1 cellular context compared by ENCODE assay signal in the genomic region with DNA sequence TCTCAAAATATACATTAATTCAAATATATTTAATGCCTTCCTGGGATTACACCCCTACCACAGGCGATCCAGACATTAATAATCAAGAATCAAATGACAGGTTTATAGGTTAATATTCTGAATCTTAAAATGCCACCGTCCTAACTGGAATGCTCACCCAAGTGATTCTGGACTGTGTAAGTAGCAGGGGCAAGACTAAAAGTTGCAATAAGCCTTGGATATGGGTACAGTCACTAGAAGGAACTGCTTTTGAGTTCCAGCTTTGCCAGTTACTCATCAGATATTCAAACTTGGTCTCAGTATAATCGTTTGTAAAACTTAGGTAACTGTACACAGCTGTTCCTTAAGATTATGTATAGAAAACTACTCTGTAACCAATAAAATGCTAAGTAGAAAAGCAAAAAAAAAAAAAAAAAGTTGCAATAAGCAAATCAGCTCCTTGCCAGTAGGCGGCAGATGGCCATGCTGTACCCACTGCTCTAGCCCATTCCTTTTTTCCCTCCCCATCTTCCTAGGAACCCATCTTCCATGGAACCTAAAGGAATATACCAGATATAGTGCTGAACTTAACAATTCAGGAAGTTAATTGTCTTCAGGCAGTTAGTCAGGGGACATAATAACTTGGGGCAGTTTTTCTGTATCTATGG.
TF ChIP-seq lines count a peak whose summit lies in the region.

No MANE protein-coding gene starts in this region.

TF ChIP-seq in HEK293, 187 proteins besides CTCF, POLR2A, EP300 and RAD21 (continued from another document):
- TF ChIP-seq, protein P1, sequence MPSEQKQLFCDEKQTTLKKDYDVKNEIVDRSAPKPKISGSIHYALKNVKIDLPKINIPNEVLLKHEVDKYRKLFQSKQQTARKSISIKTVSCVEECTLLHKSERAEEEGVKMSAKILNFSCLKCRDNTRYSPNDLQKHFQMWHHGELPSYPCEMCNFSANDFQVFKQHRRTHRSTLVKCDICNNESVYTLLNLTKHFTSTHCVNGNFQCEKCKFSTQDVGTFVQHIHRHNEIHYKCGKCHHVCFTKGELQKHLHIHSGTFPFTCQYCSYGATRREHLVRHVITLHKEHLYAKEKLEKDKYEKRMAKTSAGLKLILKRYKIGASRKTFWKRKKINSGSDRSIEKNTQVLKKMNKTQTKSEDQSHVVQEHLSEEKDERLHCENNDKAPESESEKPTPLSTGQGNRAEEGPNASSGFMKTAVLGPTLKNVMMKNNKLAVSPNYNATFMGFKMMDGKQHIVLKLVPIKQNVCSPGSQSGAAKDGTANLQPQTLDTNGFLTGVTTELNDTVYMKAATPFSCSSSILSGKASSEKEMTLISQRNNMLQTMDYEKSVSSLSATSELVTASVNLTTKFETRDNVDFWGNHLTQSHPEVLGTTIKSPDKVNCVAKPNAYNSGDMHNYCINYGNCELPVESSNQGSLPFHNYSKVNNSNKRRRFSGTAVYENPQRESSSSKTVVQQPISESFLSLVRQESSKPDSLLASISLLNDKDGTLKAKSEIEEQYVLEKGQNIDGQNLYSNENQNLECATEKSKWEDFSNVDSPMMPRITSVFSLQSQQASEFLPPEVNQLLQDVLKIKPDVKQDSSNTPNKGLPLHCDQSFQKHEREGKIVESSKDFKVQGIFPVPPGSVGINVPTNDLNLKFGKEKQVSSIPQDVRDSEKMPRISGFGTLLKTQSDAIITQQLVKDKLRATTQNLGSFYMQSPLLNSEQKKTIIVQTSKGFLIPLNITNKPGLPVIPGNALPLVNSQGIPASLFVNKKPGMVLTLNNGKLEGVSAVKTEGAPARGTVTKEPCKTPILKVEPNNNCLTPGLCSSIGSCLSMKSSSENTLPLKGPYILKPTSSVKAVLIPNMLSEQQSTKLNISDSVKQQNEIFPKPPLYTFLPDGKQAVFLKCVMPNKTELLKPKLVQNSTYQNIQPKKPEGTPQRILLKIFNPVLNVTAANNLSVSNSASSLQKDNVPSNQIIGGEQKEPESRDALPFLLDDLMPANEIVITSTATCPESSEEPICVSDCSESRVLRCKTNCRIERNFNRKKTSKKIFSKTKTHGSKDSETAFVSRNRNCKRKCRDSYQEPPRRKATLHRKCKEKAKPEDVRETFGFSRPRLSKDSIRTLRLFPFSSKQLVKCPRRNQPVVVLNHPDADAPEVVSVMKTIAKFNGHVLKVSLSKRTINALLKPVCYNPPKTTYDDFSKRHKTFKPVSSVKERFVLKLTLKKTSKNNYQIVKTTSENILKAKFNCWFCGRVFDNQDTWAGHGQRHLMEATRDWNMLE (tag by site-specific recombination; conservative IDR thresholded peaks at IDR 0.05; ENCODE audit: low read depth), result no peak
- TF ChIP-seq ZNF223 (tag by site-specific recombination; IDR thresholded peaks at IDR 0.05) (no peak), ZNF664 (tag by site-specific recombination; IDR thresholded peaks at IDR 0.05) (no peak), ZNF324 (tag by site-specific recombination; IDR thresholded peaks at IDR 0.05) (no peak), EGR2 (tag by site-specific recombination; IDR thresholded peaks at IDR 0.05; ENCODE audit: low read depth) (no peak), ZNF76 (tag by site-specific recombination; IDR thresholded peaks at IDR 0.05; ENCODE audit: borderline replicate concordance, low read depth) (no peak), ZNF629 (tag by site-specific recombination; IDR thresholded peaks at IDR 0.05) (no peak), ZNF37A (tag by site-specific recombination; IDR thresholded peaks at IDR 0.05) (no peak), ZNF404 (tag by site-specific recombination; IDR thresholded peaks at IDR 0.05) (no peak), ZNF302 (tag by site-specific recombination; IDR thresholded peaks at IDR 0.05; ENCODE audit: low read depth) (no peak), ZNF561 (tag by site-specific recombination; IDR thresholded peaks at IDR 0.05; ENCODE audit: borderline replicate concordance) (no peak), YY2 (tag by site-specific recombination; IDR thresholded peaks at IDR 0.05) (no peak), ZNF394 (tag by site-specific recombination; IDR thresholded peaks at IDR 0.05; ENCODE audit: borderline replicate concordance) (no peak), ZNF138 (tag by site-specific recombination; IDR thresholded peaks at IDR 0.05; ENCODE audit: borderline replicate concordance) (no peak), ZBTB48 (tag by site-specific recombination; IDR thresholded peaks at IDR 0.05) (no peak), ZXDB (tag by site-specific recombination; IDR thresholded peaks at IDR 0.05) (0 out of 2 replicates have a peak, but pooled peaks have one; percentile 16), ZNF670 (tag by site-specific recombination; IDR thresholded peaks at IDR 0.05; ENCODE audit: low read depth) (no peak), FEZF1 (tag by site-specific recombination; IDR thresholded peaks at IDR 0.05) (no peak), IKZF3 (tag by site-specific recombination; IDR thresholded peaks at IDR 0.05) (peak; percentile 83), OSR2 (tag by site-specific recombination; IDR thresholded peaks at IDR 0.05) (no peak)
- TF ChIP-seq, protein P2, sequence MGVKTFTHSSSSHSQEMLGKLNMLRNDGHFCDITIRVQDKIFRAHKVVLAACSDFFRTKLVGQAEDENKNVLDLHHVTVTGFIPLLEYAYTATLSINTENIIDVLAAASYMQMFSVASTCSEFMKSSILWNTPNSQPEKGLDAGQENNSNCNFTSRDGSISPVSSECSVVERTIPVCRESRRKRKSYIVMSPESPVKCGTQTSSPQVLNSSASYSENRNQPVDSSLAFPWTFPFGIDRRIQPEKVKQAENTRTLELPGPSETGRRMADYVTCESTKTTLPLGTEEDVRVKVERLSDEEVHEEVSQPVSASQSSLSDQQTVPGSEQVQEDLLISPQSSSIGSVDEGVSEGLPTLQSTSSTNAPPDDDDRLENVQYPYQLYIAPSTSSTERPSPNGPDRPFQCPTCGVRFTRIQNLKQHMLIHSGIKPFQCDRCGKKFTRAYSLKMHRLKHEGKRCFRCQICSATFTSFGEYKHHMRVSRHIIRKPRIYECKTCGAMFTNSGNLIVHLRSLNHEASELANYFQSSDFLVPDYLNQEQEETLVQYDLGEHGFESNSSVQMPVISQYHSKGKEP (tag by site-specific recombination; IDR thresholded peaks at IDR 0.05), result no peak
- TF ChIP-seq, protein P3, sequence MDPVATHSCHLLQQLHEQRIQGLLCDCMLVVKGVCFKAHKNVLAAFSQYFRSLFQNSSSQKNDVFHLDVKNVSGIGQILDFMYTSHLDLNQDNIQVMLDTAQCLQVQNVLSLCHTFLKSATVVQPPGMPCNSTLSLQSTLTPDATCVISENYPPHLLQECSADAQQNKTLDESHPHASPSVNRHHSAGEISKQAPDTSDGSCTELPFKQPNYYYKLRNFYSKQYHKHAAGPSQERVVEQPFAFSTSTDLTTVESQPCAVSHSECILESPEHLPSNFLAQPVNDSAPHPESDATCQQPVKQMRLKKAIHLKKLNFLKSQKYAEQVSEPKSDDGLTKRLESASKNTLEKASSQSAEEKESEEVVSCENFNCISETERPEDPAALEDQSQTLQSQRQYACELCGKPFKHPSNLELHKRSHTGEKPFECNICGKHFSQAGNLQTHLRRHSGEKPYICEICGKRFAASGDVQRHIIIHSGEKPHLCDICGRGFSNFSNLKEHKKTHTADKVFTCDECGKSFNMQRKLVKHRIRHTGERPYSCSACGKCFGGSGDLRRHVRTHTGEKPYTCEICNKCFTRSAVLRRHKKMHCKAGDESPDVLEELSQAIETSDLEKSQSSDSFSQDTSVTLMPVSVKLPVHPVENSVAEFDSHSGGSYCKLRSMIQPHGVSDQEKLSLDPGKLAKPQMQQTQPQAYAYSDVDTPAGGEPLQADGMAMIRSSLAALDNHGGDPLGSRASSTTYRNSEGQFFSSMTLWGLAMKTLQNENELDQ (tag by site-specific recombination; IDR thresholded peaks at IDR 0.05; ENCODE audit: low read depth), result no peak
- TF ChIP-seq, protein P4, sequence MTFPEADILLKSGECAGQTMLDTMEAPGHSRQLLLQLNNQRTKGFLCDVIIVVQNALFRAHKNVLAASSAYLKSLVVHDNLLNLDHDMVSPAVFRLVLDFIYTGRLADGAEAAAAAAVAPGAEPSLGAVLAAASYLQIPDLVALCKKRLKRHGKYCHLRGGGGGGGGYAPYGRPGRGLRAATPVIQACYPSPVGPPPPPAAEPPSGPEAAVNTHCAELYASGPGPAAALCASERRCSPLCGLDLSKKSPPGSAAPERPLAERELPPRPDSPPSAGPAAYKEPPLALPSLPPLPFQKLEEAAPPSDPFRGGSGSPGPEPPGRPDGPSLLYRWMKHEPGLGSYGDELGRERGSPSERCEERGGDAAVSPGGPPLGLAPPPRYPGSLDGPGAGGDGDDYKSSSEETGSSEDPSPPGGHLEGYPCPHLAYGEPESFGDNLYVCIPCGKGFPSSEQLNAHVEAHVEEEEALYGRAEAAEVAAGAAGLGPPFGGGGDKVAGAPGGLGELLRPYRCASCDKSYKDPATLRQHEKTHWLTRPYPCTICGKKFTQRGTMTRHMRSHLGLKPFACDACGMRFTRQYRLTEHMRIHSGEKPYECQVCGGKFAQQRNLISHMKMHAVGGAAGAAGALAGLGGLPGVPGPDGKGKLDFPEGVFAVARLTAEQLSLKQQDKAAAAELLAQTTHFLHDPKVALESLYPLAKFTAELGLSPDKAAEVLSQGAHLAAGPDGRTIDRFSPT (tag by site-specific recombination; IDR thresholded peaks at IDR 0.05), result no peak
- TF ChIP-seq, protein P5, sequence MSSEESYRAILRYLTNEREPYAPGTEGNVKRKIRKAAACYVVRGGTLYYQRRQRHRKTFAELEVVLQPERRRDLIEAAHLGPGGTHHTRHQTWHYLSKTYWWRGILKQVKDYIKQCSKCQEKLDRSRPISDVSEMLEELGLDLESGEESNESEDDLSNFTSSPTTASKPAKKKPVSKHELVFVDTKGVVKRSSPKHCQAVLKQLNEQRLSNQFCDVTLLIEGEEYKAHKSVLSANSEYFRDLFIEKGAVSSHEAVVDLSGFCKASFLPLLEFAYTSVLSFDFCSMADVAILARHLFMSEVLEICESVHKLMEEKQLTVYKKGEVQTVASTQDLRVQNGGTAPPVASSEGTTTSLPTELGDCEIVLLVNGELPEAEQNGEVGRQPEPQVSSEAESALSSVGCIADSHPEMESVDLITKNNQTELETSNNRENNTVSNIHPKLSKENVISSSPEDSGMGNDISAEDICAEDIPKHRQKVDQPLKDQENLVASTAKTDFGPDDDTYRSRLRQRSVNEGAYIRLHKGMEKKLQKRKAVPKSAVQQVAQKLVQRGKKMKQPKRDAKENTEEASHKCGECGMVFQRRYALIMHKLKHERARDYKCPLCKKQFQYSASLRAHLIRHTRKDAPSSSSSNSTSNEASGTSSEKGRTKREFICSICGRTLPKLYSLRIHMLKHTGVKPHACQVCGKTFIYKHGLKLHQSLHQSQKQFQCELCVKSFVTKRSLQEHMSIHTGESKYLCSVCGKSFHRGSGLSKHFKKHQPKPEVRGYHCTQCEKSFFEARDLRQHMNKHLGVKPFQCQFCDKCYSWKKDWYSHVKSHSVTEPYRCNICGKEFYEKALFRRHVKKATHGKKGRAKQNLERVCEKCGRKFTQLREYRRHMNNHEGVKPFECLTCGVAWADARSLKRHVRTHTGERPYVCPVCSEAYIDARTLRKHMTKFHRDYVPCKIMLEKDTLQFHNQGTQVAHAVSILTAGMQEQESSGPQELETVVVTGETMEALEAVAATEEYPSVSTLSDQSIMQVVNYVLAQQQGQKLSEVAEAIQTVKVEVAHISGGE (tag by site-specific recombination; conservative IDR thresholded peaks at IDR 0.05; ENCODE audit: low read depth), result peak; percentile 78
- TF ChIP-seq, protein P6, sequence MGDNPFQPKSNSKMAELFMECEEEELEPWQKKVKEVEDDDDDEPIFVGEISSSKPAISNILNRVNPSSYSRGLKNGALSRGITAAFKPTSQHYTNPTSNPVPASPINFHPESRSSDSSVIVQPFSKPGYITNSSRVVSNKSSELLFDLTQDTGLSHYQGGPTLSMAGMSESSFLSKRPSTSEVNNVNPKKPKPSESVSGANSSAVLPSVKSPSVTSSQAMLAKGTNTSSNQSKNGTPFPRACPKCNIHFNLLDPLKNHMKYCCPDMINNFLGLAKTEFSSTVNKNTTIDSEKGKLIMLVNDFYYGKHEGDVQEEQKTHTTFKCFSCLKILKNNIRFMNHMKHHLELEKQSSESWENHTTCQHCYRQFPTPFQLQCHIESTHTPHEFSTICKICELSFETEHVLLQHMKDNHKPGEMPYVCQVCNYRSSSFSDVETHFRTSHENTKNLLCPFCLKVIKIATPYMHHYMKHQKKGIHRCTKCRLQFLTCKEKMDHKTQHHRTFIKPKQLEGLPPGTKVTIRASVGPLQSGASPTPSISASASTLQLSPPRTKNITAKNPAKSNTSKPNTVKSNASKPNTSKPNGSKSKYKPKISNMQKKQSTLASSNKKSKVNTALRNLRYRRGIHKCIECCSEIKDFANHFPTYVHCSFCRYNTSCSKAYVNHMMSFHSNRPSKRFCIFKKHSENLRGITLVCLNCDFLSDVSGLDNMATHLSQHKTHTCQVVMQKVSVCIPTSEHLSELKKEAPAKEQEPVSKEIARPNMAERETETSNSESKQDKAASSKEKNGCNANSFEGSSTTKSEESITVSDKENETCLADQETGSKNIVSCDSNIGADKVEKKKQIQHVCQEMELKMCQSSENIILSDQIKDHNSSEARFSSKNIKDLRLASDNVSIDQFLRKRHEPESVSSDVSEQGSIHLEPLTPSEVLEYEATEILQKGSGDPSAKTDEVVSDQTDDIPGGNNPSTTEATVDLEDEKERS (tag by site-specific recombination; IDR thresholded peaks at IDR 0.05), result no peak
- TF ChIP-seq, protein P7, sequence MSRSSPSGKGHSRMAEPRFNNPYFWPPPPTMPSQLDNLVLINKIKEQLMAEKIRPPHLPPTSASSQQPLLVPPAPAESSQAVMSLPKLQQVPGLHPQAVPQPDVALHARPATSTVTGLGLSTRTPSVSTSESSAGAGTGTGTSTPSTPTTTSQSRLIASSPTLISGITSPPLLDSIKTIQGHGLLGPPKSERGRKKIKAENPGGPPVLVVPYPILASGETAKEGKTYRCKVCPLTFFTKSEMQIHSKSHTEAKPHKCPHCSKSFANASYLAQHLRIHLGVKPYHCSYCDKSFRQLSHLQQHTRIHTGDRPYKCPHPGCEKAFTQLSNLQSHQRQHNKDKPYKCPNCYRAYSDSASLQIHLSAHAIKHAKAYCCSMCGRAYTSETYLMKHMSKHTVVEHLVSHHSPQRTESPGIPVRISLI (tag by site-specific recombination; IDR thresholded peaks at IDR 0.05), result peak; percentile 51; the same call in 1 of the 2 replicates
